20 cellular contexts compared by ENCODE assay signal in the genomic region with DNA sequence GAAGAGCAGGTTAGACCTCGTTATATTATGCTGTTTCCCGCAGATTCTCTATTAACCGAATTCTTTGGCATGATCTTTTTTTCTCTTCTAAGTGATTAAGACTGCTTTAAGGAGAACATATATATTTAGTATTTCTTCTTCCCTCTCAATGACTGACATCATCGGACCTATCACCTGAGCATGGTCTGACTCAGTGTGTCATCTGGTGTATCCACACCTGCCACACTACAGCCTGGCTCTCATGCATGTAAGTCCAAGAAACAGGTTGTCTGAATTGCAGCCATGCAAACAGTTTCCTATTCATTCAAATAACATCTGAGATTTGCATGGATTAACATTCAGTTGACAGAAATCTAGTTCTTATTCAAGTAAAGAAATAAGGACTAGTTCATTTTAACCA. TPM values are rescaled to one million over a fixed set of nuclear protein-coding genes. Genes with fewer than 3 reads are reported as not detected.
A peak's percentile ranks its signal among the peaks of the same experiment; 100 is the strongest.
DNase-seq lines count a peak whose midpoint lies in the region; ATAC-seq and TF ChIP-seq lines count a peak whose summit lies in the region.
"Had no signal": no experiment of that assay in that cellular context is flagged by ENCODE, and none has a peak within 500 bp of the region (broad histone marks: within the 10 kb centered on the region; RNA-seq: fewer than 3 reads in every experiment).

No MANE protein-coding gene starts in this region.

- no peaks in the 10 kb centered on the region for H3K36me3 Mint-ChIP-seq in nephron (ENCODE audit: low read depth)
- H3K36me3 Mint-ChIP-seq in naive thymus-derived CD4-positive, alpha-beta T cell: no peaks in the 10 kb centered on the region
- H3K36me3 Mint-ChIP-seq: CD14-positive monocyte; CD8-positive, alpha-beta memory T cell had no signal

- no peaks in the 10 kb centered on the region for H3K4me1 ChIP-seq in naive thymus-derived CD4-positive, alpha-beta T cell (ENCODE audit: control insufficient read depth in 2 of 2, insufficient read depth in 2 of 2, low read length in 2 of 2)
- H3K4me1 ChIP-seq: BE2C, HAP-1 had no signal

- no peak overlapping the region for H3K4me3 ChIP-seq in naive thymus-derived CD4-positive, alpha-beta T cell (ENCODE audit: low read length)
- H3K4me3 ChIP-seq: BLaER1 treated with 17β-estradiol and CSF1 and Interleukin-3, amounts not matched to agents 10 nM and 100 nM; HAP-1 had no signal

- DNase-seq in DMS53 (lab: John Stamatoyannopoulos, UW) (peak; percentile 93), NCI-H526 treated with DMSO at 0.1 percent for 48 hours (lab: John Stamatoyannopoulos, UW) (peak; percentile 66), NCI-H146 (lab: John Stamatoyannopoulos, UW) (no peak), AG08395 (ENCODE audit: low spot score) (no peak)
- no peak for DNase-seq in naive thymus-derived CD4-positive, alpha-beta T cell
- DNase-seq: AML-193; BE2C; CD4-positive, alpha-beta T cell; CD8-positive, alpha-beta memory T cell; DMS 273 treated with DMSO at 0.1 percent for 48 hours; DND-41; GOT3; HFFc6 had no signal

- ATAC-seq in esophagus mucosa (peak; percentile 87), HG03571 (IDR thresholded peaks at IDR 0.05; ENCODE audit: unreplicated experiment) (no peak)
- no peak for ATAC-seq in naive thymus-derived CD4-positive, alpha-beta T cell

- H3K9me3 Mint-ChIP-seq in nephron: peaks cover under 1% of the 10 kb centered on the region
- no peaks in the 10 kb centered on the region for H3K9me3 Mint-ChIP-seq in naive thymus-derived CD4-positive, alpha-beta T cell
- H3K9me3 Mint-ChIP-seq: CD4-positive, alpha-beta T cell; CD8-positive, alpha-beta memory T cell; HFFc6 had no signal

- intact Hi-C loops in naive thymus-derived CD4-positive, alpha-beta T cell (cut with micrococcal nuclease): no loop called here

- no peaks in the 10 kb centered on the region for H3K36me3 ChIP-seq in naive thymus-derived CD4-positive, alpha-beta T cell (ENCODE audit: control insufficient read depth in 2 of 3, insufficient read depth in 3 of 3, low read length in 3 of 3)
- H3K36me3 ChIP-seq: BE2C; BLaER1 treated with 17β-estradiol and CSF1 and Interleukin-3, amounts not matched to agents 10 nM and 100 nM; HAP-1 had no signal

- no peaks in the 10 kb centered on the region for H3K27me3 ChIP-seq in naive thymus-derived CD4-positive, alpha-beta T cell (ENCODE audit: control insufficient read depth in 2 of 2, insufficient read depth in 2 of 2, low read length in 2 of 2)
- H3K27me3 ChIP-seq: BE2C; BLaER1 treated with 17β-estradiol and CSF1 and Interleukin-3, amounts not matched to agents 10 nM and 100 nM had no signal

- H3K4me3 Mint-ChIP-seq in nephron: no peak overlapping the region
- H3K4me3 Mint-ChIP-seq in naive thymus-derived CD4-positive, alpha-beta T cell: no peak overlapping the region
- H3K4me3 Mint-ChIP-seq: CD14-positive monocyte; CD4-positive, alpha-beta T cell; CD8-positive, alpha-beta memory T cell; HFFc6 had no signal

- TF ChIP-seq CTCF in nephron (IDR thresholded peaks at IDR 0.05; ENCODE audit: unreplicated experiment in 3 of 3): no peak

- H3K4me1 Mint-ChIP-seq in nephron: peaks cover 18% of the 10 kb centered on the region
- no peaks in the 10 kb centered on the region for H3K4me1 Mint-ChIP-seq in naive thymus-derived CD4-positive, alpha-beta T cell
- H3K4me1 Mint-ChIP-seq: CD14-positive monocyte; CD8-positive, alpha-beta memory T cell had no signal

- H3K27ac ChIP-seq in naive thymus-derived CD4-positive, alpha-beta T cell (ENCODE audit: low read depth, low read length): no peak overlapping the region
- H3K27ac ChIP-seq: 22Rv1; BLaER1 treated with 17β-estradiol and CSF1 and Interleukin-3, amounts not matched to agents 10 nM and 100 nM had no signal

- H3K27ac Mint-ChIP-seq in nephron: peak overlapping the region in 2 of 3 experiments; percentile 16 to 20
- no peak overlapping the region for H3K27ac Mint-ChIP-seq in naive thymus-derived CD4-positive, alpha-beta T cell
- H3K27ac Mint-ChIP-seq: CD14-positive monocyte; CD4-positive, alpha-beta T cell; HFFc6 had no signal

- CTCF ChIA-PET in naive thymus-derived CD4-positive, alpha-beta T cell (lab: Charles Lee): no interaction called here

- POLR2A ChIA-PET in naive thymus-derived CD4-positive, alpha-beta T cell (lab: Charles Lee): no interaction called here

- H3K9me3 ChIP-seq in naive thymus-derived CD4-positive, alpha-beta T cell (ENCODE audit: control insufficient read depth in 2 of 3, low read length in 3 of 3): no peaks in the 10 kb centered on the region
- H3K9me3 ChIP-seq: BE2C; BLaER1 treated with 17β-estradiol and CSF1 and Interleukin-3, amounts not matched to agents 10 nM and 100 nM; HAP-1 had no signal

- H3K27me3 Mint-ChIP-seq in nephron (ENCODE audit: low read depth): no peaks in the 10 kb centered on the region
- peaks cover 0 to 6% (median 0%) of the 10 kb centered on the region in 5 donors for H3K27me3 Mint-ChIP-seq in naive thymus-derived CD4-positive, alpha-beta T cell

RNA-seq across cellular contexts. Expression of gene CWC22, which starts 55.1 kb away (rescaled TPM):
- 11.1 TPM for total RNA-seq in esophagus mucosa
- 10 to 100 TPM; 14.4 to 32.0 (median 23.5) TPM for total RNA-seq in naive thymus-derived CD4-positive, alpha-beta T cell
- 10 to 100 TPM; 32.5 to 42.6 TPM for polyA plus RNA-seq in naive thymus-derived CD4-positive, alpha-beta T cell

Comparison
In these comparisons a context has a peak if more than half of its experiments do, and no peak if none do; other contexts are left out.
1. DNase-seq: peak in DMS53 (single experiment) and NCI-H526 treated with DMSO at 0.1 percent for 48 hours (single experiment); none in NCI-H146 (single experiment), AG08395 (single experiment) and naive thymus-derived CD4-positive, alpha-beta T cell (0 of 9).
2. H3K27ac Mint-ChIP-seq: peak in nephron (2 of 3); none in naive thymus-derived CD4-positive, alpha-beta T cell (0 of 9).